8 cellular contexts compared by ENCODE assay signal in genomic region chr14:49622022-49622607, GRCh38. TPM values are rescaled to one million over a fixed set of nuclear protein-coding genes. Genes with fewer than 3 reads are reported as not detected.
A peak's percentile ranks its signal among the peaks of the same experiment; 100 is the strongest.
DNase-seq lines count a peak whose midpoint lies in the region; ATAC-seq and TF ChIP-seq lines count a peak whose summit lies in the region.

No MANE protein-coding gene starts in this region.

- no peak for TF ChIP-seq CTCF in OCI-LY7 (conservative IDR thresholded peaks at IDR 0.05; ENCODE audit: low read length)
- TF ChIP-seq CTCF in epithelial cell of esophagus (IDR thresholded peaks at IDR 0.05; ENCODE audit: insufficient read depth, low read depth, low read length, missing control alignments): no peak
- no peak for TF ChIP-seq CTCF in progenitor cell of endocrine pancreas (IDR thresholded peaks at IDR 0.05; ENCODE audit: unreplicated experiment)

- H3K4me3 Mint-ChIP-seq in progenitor cell of endocrine pancreas (ENCODE audit: low read depth): peak overlapping the region; percentile 95

- H3K4me2 ChIP-seq in OCI-LY7 (ENCODE audit: low read length): peak overlapping the region; percentile 76

- peaks cover 22% of the 10 kb centered on the region for H3K4me1 Mint-ChIP-seq in progenitor cell of endocrine pancreas (ENCODE audit: low read depth)

- H3K9me3 Mint-ChIP-seq in progenitor cell of endocrine pancreas (ENCODE audit: low read depth): no peaks in the 10 kb centered on the region

- H3K4me1 ChIP-seq in OCI-LY7 (ENCODE audit: insufficient read depth, low read length, poor library complexity, severe bottlenecking): peaks cover 52% of the 10 kb centered on the region

- no peaks in the 10 kb centered on the region for H3K9me2 ChIP-seq in OCI-LY7 (ENCODE audit: insufficient read depth, low read length)

- peak overlapping the region; percentile 52 for H3K27ac Mint-ChIP-seq in progenitor cell of endocrine pancreas

- H3K27ac ChIP-seq in OCI-LY7 (ENCODE audit: low read depth, low read length, poor library complexity, severe bottlenecking): peak overlapping the region; percentile 85

- peak; percentile 52 for DNase-seq in ELR (ENCODE audit: low read depth)
- no peak for DNase-seq in OCI-LY7 (ENCODE audit: low spot score)
- no peak for DNase-seq in epithelial cell of esophagus (ENCODE audit: low read depth)
- no peak for DNase-seq in progenitor cell of endocrine pancreas (ENCODE audit: low spot score, unreplicated experiment)
- no peak for DNase-seq in NCI-H1694 treated with DMSO at 0.1 percent for 48 hours (lab: John Stamatoyannopoulos, UW)
- no peak for DNase-seq in NCI-H748 (lab: John Stamatoyannopoulos, UW; ENCODE audit: unreplicated experiment)

- no peaks in the 10 kb centered on the region for H3K9me3 ChIP-seq in OCI-LY7 (ENCODE audit: low read length)

- TSS peak; percentile 77 for BruUV-seq in OCI-LY7 (replicated peaks; lab: Mats Ljungman, UMichigan)

- no peaks in the 10 kb centered on the region for H3K27me3 Mint-ChIP-seq in progenitor cell of endocrine pancreas

- H3K4me3 ChIP-seq in OCI-LY7 (ENCODE audit: low read depth, low read length, poor library complexity, severe bottlenecking) (peak overlapping the region; percentile 88), epithelial cell of esophagus (ENCODE audit: low read length) (peak overlapping the region; percentile 98)

- H3K36me3 Mint-ChIP-seq in progenitor cell of endocrine pancreas (ENCODE audit: insufficient read depth): peaks cover 16% of the 10 kb centered on the region

- H4K20me1 ChIP-seq in OCI-LY7 (ENCODE audit: insufficient read depth, low read length): peaks cover 38% of the 10 kb centered on the region

- intact Hi-C loops in OCI-LY7 (cut with micrococcal nuclease; ENCODE audit: unreplicated experiment): loop anchor here (5.0 kb wide), 1 partner anchor 350 kb away; no protein-coding TSS in a partner anchor

- peaks cover 95% of the 10 kb centered on the region for H3K79me2 ChIP-seq in OCI-LY7 (ENCODE audit: insufficient read depth, low read depth, low read length)

- ATAC-seq in HG03097 (IDR thresholded peaks at IDR 0.05; ENCODE audit: low FRiP score, unreplicated experiment) (no peak), HG03108 (IDR thresholded peaks at IDR 0.05; ENCODE audit: unreplicated experiment) (no peak)

- H2AFZ ChIP-seq in OCI-LY7 (ENCODE audit: low read length): no peak overlapping the region

- CTCF ChIA-PET in OCI-LY7 (lab: Charles Lee; ENCODE audit: unreplicated experiment): interaction anchor here (1.2 kb wide), 1 partner anchor 12 kb away, joined by 6 read pairs; no protein-coding TSS in a partner anchor

- H3K36me3 ChIP-seq in OCI-LY7 (ENCODE audit: insufficient read depth, low read length): peaks cover 81% of the 10 kb centered on the region

- POLR2A ChIA-PET in OCI-LY7 (lab: Charles Lee): interaction anchor here (0.7 to 6.5 kb wide), 5 partner anchors 8 to 28 kb away, joined by 4 to 62 read pairs (median 25); partner anchors contain the start of genes DNAAF2 and LRR1

RNA-seq across cellular contexts. Expression of gene MGAT2, which starts 1.5 kb away (rescaled TPM):
- total RNA-seq in OCI-LY7 (2014; rRNA removed; shearing (Covaris generic)): 79.3 and 83.5 TPM in 2 replicates
- 70.0 and 71.7 TPM in 2 replicates for total RNA-seq in OCI-LY7 (2022)
- total RNA-seq in progenitor cell of endocrine pancreas: 21.4 and 24.7 TPM in 2 replicates

RNA-seq across cellular contexts. Expression of gene RPL36AL, which starts 1.7 kb away (rescaled TPM):
- total RNA-seq in OCI-LY7 (2014; rRNA removed; shearing (Covaris generic)): 257 and 441 TPM in 2 replicates
- total RNA-seq in OCI-LY7 (2022): 306 and 313 TPM in 2 replicates
- total RNA-seq in progenitor cell of endocrine pancreas: 149 and 157 TPM in 2 replicates

RNA-seq across cellular contexts. Expression of gene DNAAF2, which starts 12.9 kb away (rescaled TPM):
- total RNA-seq in OCI-LY7 (2014; rRNA removed; shearing (Covaris generic)): 14.7 and 17.2 TPM in 2 replicates
- total RNA-seq in OCI-LY7 (2022): 9.7 and 11.6 TPM in 2 replicates
- total RNA-seq in progenitor cell of endocrine pancreas: 18.9 and 20.5 TPM in 2 replicates

RNA-seq across cellular contexts. Expression of gene LRR1, which starts 23.4 kb away (rescaled TPM):
- 83.4 and 89.8 TPM in 2 replicates for total RNA-seq in OCI-LY7 (2014; rRNA removed; shearing (Covaris generic))
- total RNA-seq in OCI-LY7 (2022): 73.0 and 80.3 TPM in 2 replicates
- 15.6 and 16.4 TPM in 2 replicates for total RNA-seq in progenitor cell of endocrine pancreas

RNA-seq across cellular contexts. Expression of gene RPS29, which starts 35.9 kb away (rescaled TPM):
- 3,800 and 6,504 TPM in 2 replicates for total RNA-seq in OCI-LY7 (2014; rRNA removed; shearing (Covaris generic))
- total RNA-seq in OCI-LY7 (2022) (2,010 and 2,518 TPM in 2 replicates), progenitor cell of endocrine pancreas (1,117 and 1,256 TPM in 2 replicates)
